Comparison of ENCODE assay signal across 24 cellular contexts in the genomic region with DNA sequence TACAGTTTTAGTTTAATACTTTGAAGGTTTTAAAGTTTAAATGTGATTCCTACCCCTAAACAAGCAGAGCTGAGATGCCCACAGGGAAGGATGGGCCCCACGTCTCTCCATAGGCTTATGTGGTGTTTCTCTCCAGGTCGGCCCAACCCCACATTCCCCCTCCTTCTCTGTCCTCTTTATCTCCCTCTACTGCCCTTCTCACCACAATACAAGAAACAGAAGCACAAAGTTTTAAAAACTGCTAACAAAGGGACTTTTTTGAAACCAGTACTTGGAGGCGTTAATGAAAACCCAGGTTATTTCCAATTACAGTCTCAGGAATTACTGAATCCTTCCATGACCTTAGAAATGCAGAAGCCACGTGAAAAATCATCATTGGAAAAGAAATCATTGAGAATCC.
A peak's percentile ranks its signal among the peaks of the same experiment; 100 is the strongest.
DNase-seq lines count a peak whose midpoint lies in the region; ATAC-seq and TF ChIP-seq lines count a peak whose summit lies in the region.
"Had no signal": no experiment of that assay in that cellular context is flagged by ENCODE, and none has a peak within 500 bp of the region (broad histone marks: within the 10 kb centered on the region; RNA-seq: fewer than 3 reads in every experiment).

No MANE protein-coding gene starts in this region.

- no peak overlapping the region for H3K27ac ChIP-seq in mesendoderm (ENCODE audit: low read depth, low read length)
- H3K27ac ChIP-seq: coronary artery, esophagus squamous epithelium, upper lobe of left lung had no signal

- ATAC-seq in GM21447 (IDR thresholded peaks at IDR 0.05; ENCODE audit: unreplicated experiment) = no peak
- no peak for ATAC-seq in HG02973 (IDR thresholded peaks at IDR 0.05; ENCODE audit: unreplicated experiment)
- ATAC-seq in HG03432 (IDR thresholded peaks at IDR 0.05; ENCODE audit: unreplicated experiment) = no peak
- ATAC-seq: activated CD8-positive, alpha-beta memory T cell treated with anti-CD3 and anti-CD28 coated beads, Interleukin-2, amount 10 ng/mL, durations not matched to agents 7 days and 5 days; CD8-positive, alpha-beta T cell had no signal

- H3K4me1 ChIP-seq in mesendoderm (ENCODE audit: control insufficient read depth, low read depth, low read length) = no peaks in the 10 kb centered on the region
- H3K4me1 ChIP-seq: esophagus squamous epithelium, upper lobe of left lung had no signal

- H3K36me3 ChIP-seq in GM06990 (ENCODE audit: control insufficient read depth, insufficient read depth, low read length) (no peaks in the 10 kb centered on the region), mesendoderm (ENCODE audit: control insufficient read depth, insufficient read depth, low read length) (no peaks in the 10 kb centered on the region)
- H3K36me3 ChIP-seq: esophagus squamous epithelium, upper lobe of left lung had no signal

- no peak overlapping the region for H3K4ac ChIP-seq in mesendoderm (ENCODE audit: low read depth, low read length)

- no peak overlapping the region for H2BK120ac ChIP-seq in mesendoderm (ENCODE audit: low read depth, low read length)

- no peak overlapping the region for H3K9ac ChIP-seq in mesendoderm (ENCODE audit: low read length)
- H3K9ac ChIP-seq: SK-N-SH had no signal

- H3K56ac ChIP-seq in mesendoderm (ENCODE audit: low read length) = no peak overlapping the region

- no peak overlapping the region for H2BK5ac ChIP-seq in mesendoderm (ENCODE audit: low read length)

- CTCF ChIA-PET in HEK293T (lab: Yijun Ruan, JAX) = no interaction called here

- DNase-seq in GM06990 (ENCODE audit: extremely low read depth, insufficient read length) (no peak), HEK293T (ENCODE audit: extremely low spot score) (peak; percentile 22), astrocyte of the cerebellum (ENCODE audit: low read depth) (no peak), mesendoderm (peak; percentile 64)
- no peak for DNase-seq in activated T-cell treated with anti-CD3 and anti-CD28 coated beads, Interleukin-2, amount 50 U/mL, for 48 hours
- DNase-seq: activated CD4-positive, alpha-beta T cell treated with anti-CD3 and anti-CD28 coated beads, Interleukin-2, amount 10 ng/mL, durations not matched to agents 7 days and 5 days; activated CD8-positive, alpha-beta memory T cell treated with anti-CD3 and anti-CD28 coated beads, Interleukin-2, amount 10 ng/mL, durations not matched to agents 7 days and 5 days; activated naive CD4-positive, alpha-beta T cell treated with anti-CD3 and anti-CD28 coated beads, Interleukin-2, amount 10 ng/mL, durations not matched to agents 7 days and 5 days; amniotic stem cell; CD8-positive, alpha-beta T cell; esophagus squamous epithelium; mammary epithelial cell; NCI-H1694 treated with DMSO at 0.1 percent for 48 hours; NCI-H69; nucleus accumbens; SK-N-SH; stimulated activated CD4-positive, alpha-beta T cell treated with anti-CD3 and anti-CD28 coated beads, Interleukin-2, amount 100 ng/mL, for 24 hours; T-helper 2 cell; upper lobe of left lung had no signal

- no peak overlapping the region for H3K4me2 ChIP-seq in mesendoderm (ENCODE audit: low read length)
- H3K4me2 ChIP-seq: SK-N-SH, smooth muscle cell had no signal

- H2BK15ac ChIP-seq in mesendoderm (replicated peaks; ENCODE audit: low read depth) = no peak overlapping the region

- H3K23ac ChIP-seq in mesendoderm (ENCODE audit: low read length) = no peak overlapping the region

- in situ Hi-C loops in astrocyte of the cerebellum (cut with HindIII; ENCODE audit: low sequenced_read_pairs) = no loop called here

- no CpG with 5 or more reads among the region's 4 CpGs for WGBS in mesendoderm (ENCODE audit: extremely low coverage, insufficient coverage, low lambda C conversion rate)

- H3K4me3 ChIP-seq in GM06990 (replicated peaks; ENCODE audit: low read depth, low read length) (no peak overlapping the region), astrocyte of the cerebellum (ENCODE audit: low read depth, low read length) (no peak overlapping the region), mesendoderm (ENCODE audit: low read length) (no peak overlapping the region)
- H3K4me3 ChIP-seq: coronary artery, esophagus squamous epithelium, smooth muscle cell, upper lobe of left lung had no signal

- POLR2A ChIA-PET in HEK293T (lab: Yijun Ruan, JAX) = no interaction called here

- H4K5ac ChIP-seq in mesendoderm (ENCODE audit: low read length) = no peak overlapping the region

- no peaks in the 10 kb centered on the region for H3K79me1 ChIP-seq in mesendoderm (ENCODE audit: low read length)

- no peak overlapping the region for H3K18ac ChIP-seq in mesendoderm (ENCODE audit: low read length)

- H2AK5ac ChIP-seq in mesendoderm (ENCODE audit: low read length) = no peak overlapping the region

- H3K79me2 ChIP-seq in mesendoderm (ENCODE audit: control insufficient read depth, insufficient read depth, low read length) = no peaks in the 10 kb centered on the region

- TF ChIP-seq CTCF in GM06990 (IDR thresholded peaks at IDR 0.05; ENCODE audit: insufficient read depth, low read length, poor library complexity, severe bottlenecking) (peak; percentile 35), astrocyte of the cerebellum (IDR thresholded peaks at IDR 0.05; ENCODE audit: low read depth, low read length, missing control alignments) (peak; percentile 16)

- no peaks in the 10 kb centered on the region for H3K27me3 ChIP-seq in GM06990 (replicated peaks; ENCODE audit: control insufficient read depth, insufficient read depth, low read length)
- no peaks in the 10 kb centered on the region for H3K27me3 ChIP-seq in mesendoderm (ENCODE audit: insufficient read depth, low read length, poor library complexity)
- H3K27me3 ChIP-seq: esophagus squamous epithelium, upper lobe of left lung had no signal

- no peak overlapping the region for H4K8ac ChIP-seq in mesendoderm (ENCODE audit: low read depth, low read length)

TF ChIP-seq in HEK293T, 16 proteins besides CTCF, POLR2A, EP300 and RAD21:
- TF ChIP-seq NFRKB (IDR thresholded peaks at IDR 0.05) (no peak), ELF4 (IDR thresholded peaks at IDR 0.05) (no peak), CTBP1 (IDR thresholded peaks at IDR 0.05; ENCODE audit: borderline replicate concordance) (no peak), HDGF (IDR thresholded peaks at IDR 0.05; ENCODE audit: borderline replicate concordance) (no peak), PKNOX1 (IDR thresholded peaks at IDR 0.05) (no peak), SP1 (IDR thresholded peaks at IDR 0.05) (no peak), FOXA1 (IDR thresholded peaks at IDR 0.05) (no peak), FOXM1 (IDR thresholded peaks at IDR 0.05; ENCODE audit: borderline replicate concordance) (no peak), LEF1 (IDR thresholded peaks at IDR 0.05; ENCODE audit: borderline replicate concordance) (no peak), L3MBTL2 (conservative IDR thresholded peaks at IDR 0.05) (no peak), BHLHE40 (IDR thresholded peaks at IDR 0.05; ENCODE audit: borderline replicate concordance) (no peak), FOXK2 (IDR thresholded peaks at IDR 0.05) (no peak), TARDBP (IDR thresholded peaks at IDR 0.05) (no peak), ZNF384 (IDR thresholded peaks at IDR 0.05) (no peak), ARNT (IDR thresholded peaks at IDR 0.05) (no peak), SUZ12 (IDR thresholded peaks at IDR 0.05) (no peak)

Comparison
In these comparisons a context has a peak if more than half of its experiments do, and no peak if none do; other contexts are left out.
1. DNase-seq: peak in HEK293T (single experiment) and mesendoderm (single experiment); none in GM06990 (single experiment), astrocyte of the cerebellum (single experiment) and activated T-cell treated with anti-CD3 and anti-CD28 coated beads, Interleukin-2, amount 50 U/mL, for 48 hours (0 of 2).